8 cellular contexts compared by ENCODE assay signal in genomic region chr20:63831696-63832686, GRCh38. TPM values are rescaled to one million over a fixed set of nuclear protein-coding genes. Genes with fewer than 3 reads are reported as not detected.
DNase-seq lines count a peak whose midpoint lies in the region; ATAC-seq and TF ChIP-seq lines count a peak whose summit lies in the region.

No MANE protein-coding gene starts in this region.

- H3K4me3 ChIP-seq in dorsolateral prefrontal cortex (peak overlapping the region in 58 of 59 donors; percentile 31 to 74 (median 52)), mononuclear cell (ENCODE audit: low read length) (peak overlapping the region; percentile 28)

- H3K27me3 ChIP-seq in dorsolateral prefrontal cortex (peaks cover 0 to 13% (median 0%) of the 10 kb centered on the region in 45 donors), mononuclear cell (ENCODE audit: insufficient read depth, low read length) (peaks cover 36% of the 10 kb centered on the region)

- peak overlapping the region in 23 of 59 donors; percentile 3 to 87 (median 43) for H3K27ac ChIP-seq in dorsolateral prefrontal cortex

- peaks cover 19% of the 10 kb centered on the region for H3K4me1 ChIP-seq in mononuclear cell (ENCODE audit: insufficient read depth, low read length)

- intact Hi-C loops in dorsolateral prefrontal cortex (cut with DNase I) = no loop called here

- TF ChIP-seq CTCF in dorsolateral prefrontal cortex (IDR thresholded peaks at IDR 0.05 in 54 of 56, conservative IDR thresholded peaks at IDR 0.05 in 2 of 56; ENCODE audit: low read depth in 1 of 56, partially characterized antibody in 56 of 56) = no peak

- no peaks in the 10 kb centered on the region for H3K9me3 ChIP-seq in mononuclear cell (ENCODE audit: low read depth, low read length)

- ATAC-seq in HG03520 (IDR thresholded peaks at IDR 0.05; ENCODE audit: unreplicated experiment) (peak; percentile 11), HG03460 (IDR thresholded peaks at IDR 0.05; ENCODE audit: unreplicated experiment) (no peak)

- DNase-seq in CD1c-positive myeloid dendritic cell (ENCODE audit: extremely low spot score) = peak; percentile 69
- DNase-seq in dorsolateral prefrontal cortex = no peak
- DNase-seq in NCI-H2107 treated with DMSO at 0.1 percent for 48 hours (lab: John Stamatoyannopoulos, UW; ENCODE audit: unreplicated experiment) = no peak
- DNase-seq in NCI-H128 (lab: John Stamatoyannopoulos, UW; ENCODE audit: unreplicated experiment) = no peak
- no peak for DNase-seq in amniotic stem cell (lab: John Stamatoyannopoulos, UW)

RNA-seq across cellular contexts. Expression of gene ZBTB46, which starts 0.9 kb away (rescaled TPM):
- 10 to 100 TPM in 114 of 120 experiments, 1 to 10 TPM in 6; 7.8 to 28.3 (median 16.0) TPM for total RNA-seq in dorsolateral prefrontal cortex
- 2.1 TPM for total RNA-seq in mononuclear cell

RNA-seq across cellular contexts. Expression of gene ABHD16B, which starts 29.3 kb away (rescaled TPM):
- under 1 TPM in 1 of 120 experiments, not detected in 119; 0.35 TPM for total RNA-seq in dorsolateral prefrontal cortex
- total RNA-seq in mononuclear cell = not detected

RNA-seq across cellular contexts. Expression of gene TPD52L2, which starts 33.1 kb away (rescaled TPM):
- total RNA-seq in dorsolateral prefrontal cortex (100 to 1,000 TPM in 4 of 120 experiments, 10 to 100 TPM in 116; 61.5 to 125 (median 76.3) TPM), mononuclear cell (54.8 TPM)
